ENCODE assay signal across 1 cellular context in genomic region chr3:122005033-122005565, GRCh38.
TF ChIP-seq lines count a peak whose summit lies in the region.

No MANE protein-coding gene starts in this region.

TF ChIP-seq in GM12878, 131 proteins besides CTCF, POLR2A, EP300 and RAD21 (continued from another document and continues in another):
- peak; percentile 79 for TF ChIP-seq RELB (IDR thresholded peaks at IDR 0.05; ENCODE audit: low read depth)
- 0 out of 2 replicates have a peak, but pooled peaks have one; percentile 9 for TF ChIP-seq ZNF592 (IDR thresholded peaks at IDR 0.05)
- TF ChIP-seq USF1 (IDR thresholded peaks at IDR 0.05; ENCODE audit: borderline replicate concordance, extremely low read length, insufficient read depth, low read depth, low read length): no peak
- TF ChIP-seq BACH1 (IDR thresholded peaks at IDR 0.05; ENCODE audit: borderline replicate concordance): peak; percentile 60; the same call in 1 of the 2 replicates
- TF ChIP-seq TARDBP (IDR thresholded peaks at IDR 0.05; ENCODE audit: borderline replicate concordance): no peak
- TF ChIP-seq KDM1A (IDR thresholded peaks at IDR 0.05; ENCODE audit: borderline replicate concordance): no peak
- no peak for TF ChIP-seq MLLT1 (IDR thresholded peaks at IDR 0.05)
- TF ChIP-seq RB1 (IDR thresholded peaks at IDR 0.05; ENCODE audit: borderline replicate concordance): peak; percentile 37; the same call in 1 of the 2 replicates
- TF ChIP-seq HDAC6 (IDR thresholded peaks at IDR 0.05; ENCODE audit: unreplicated experiment): no peak
- TF ChIP-seq IRF5 (IDR thresholded peaks at IDR 0.05; ENCODE audit: borderline replicate concordance): no peak
- 0 out of 2 replicates have a peak, but pooled peaks have one; percentile 7 for TF ChIP-seq MEF2A (IDR thresholded peaks at IDR 0.05; ENCODE audit: insufficient read depth, low read depth, low read length)
- peak; percentile 85 for TF ChIP-seq IKZF1 (conservative IDR thresholded peaks at IDR 0.05)
- no peak for TF ChIP-seq BCLAF1 (IDR thresholded peaks at IDR 0.05)
- TF ChIP-seq WRNIP1 (IDR thresholded peaks at IDR 0.05; ENCODE audit: borderline replicate concordance, low read depth, low read length): no peak
- TF ChIP-seq ZBTB11 (CRISPR knock-in tag; IDR thresholded peaks at IDR 0.05): no peak
- TF ChIP-seq RELA (IDR thresholded peaks at IDR 0.05; ENCODE audit: borderline replicate concordance, partially characterized antibody): no peak
- no peak for TF ChIP-seq TCF3 (IDR thresholded peaks at IDR 0.05; ENCODE audit: borderline replicate concordance, insufficient read depth, low read depth, low read length)
- no peak for TF ChIP-seq CBX5 (IDR thresholded peaks at IDR 0.05; ENCODE audit: low read depth)
- TF ChIP-seq ZSCAN29 (IDR thresholded peaks at IDR 0.05): no peak
- TF ChIP-seq HDAC2 (IDR thresholded peaks at IDR 0.05): no peak
- 0 out of 2 replicates have a peak, but pooled peaks have one; percentile 28 for TF ChIP-seq BMI1 (IDR thresholded peaks at IDR 0.05; ENCODE audit: borderline replicate concordance)
- TF ChIP-seq, protein P1, sequence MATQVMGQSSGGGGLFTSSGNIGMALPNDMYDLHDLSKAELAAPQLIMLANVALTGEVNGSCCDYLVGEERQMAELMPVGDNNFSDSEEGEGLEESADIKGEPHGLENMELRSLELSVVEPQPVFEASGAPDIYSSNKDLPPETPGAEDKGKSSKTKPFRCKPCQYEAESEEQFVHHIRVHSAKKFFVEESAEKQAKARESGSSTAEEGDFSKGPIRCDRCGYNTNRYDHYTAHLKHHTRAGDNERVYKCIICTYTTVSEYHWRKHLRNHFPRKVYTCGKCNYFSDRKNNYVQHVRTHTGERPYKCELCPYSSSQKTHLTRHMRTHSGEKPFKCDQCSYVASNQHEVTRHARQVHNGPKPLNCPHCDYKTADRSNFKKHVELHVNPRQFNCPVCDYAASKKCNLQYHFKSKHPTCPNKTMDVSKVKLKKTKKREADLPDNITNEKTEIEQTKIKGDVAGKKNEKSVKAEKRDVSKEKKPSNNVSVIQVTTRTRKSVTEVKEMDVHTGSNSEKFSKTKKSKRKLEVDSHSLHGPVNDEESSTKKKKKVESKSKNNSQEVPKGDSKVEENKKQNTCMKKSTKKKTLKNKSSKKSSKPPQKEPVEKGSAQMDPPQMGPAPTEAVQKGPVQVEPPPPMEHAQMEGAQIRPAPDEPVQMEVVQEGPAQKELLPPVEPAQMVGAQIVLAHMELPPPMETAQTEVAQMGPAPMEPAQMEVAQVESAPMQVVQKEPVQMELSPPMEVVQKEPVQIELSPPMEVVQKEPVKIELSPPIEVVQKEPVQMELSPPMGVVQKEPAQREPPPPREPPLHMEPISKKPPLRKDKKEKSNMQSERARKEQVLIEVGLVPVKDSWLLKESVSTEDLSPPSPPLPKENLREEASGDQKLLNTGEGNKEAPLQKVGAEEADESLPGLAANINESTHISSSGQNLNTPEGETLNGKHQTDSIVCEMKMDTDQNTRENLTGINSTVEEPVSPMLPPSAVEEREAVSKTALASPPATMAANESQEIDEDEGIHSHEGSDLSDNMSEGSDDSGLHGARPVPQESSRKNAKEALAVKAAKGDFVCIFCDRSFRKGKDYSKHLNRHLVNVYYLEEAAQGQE (IDR thresholded peaks at IDR 0.05; ENCODE audit: low read depth, low read length): no peak
- peak; percentile 92 for TF ChIP-seq MEF2B (IDR thresholded peaks at IDR 0.05; ENCODE audit: partially characterized antibody, poor library complexity, severe bottlenecking)
- TF ChIP-seq SP1 (IDR thresholded peaks at IDR 0.05; ENCODE audit: low read depth, low read length): no peak
- peak; percentile 90 for TF ChIP-seq PAX5 (IDR thresholded peaks at IDR 0.05; ENCODE audit: borderline replicate concordance, low read depth, low read length)
- peak; percentile 70; the same call in 1 of the 2 replicates for TF ChIP-seq TCF12 (IDR thresholded peaks at IDR 0.05; ENCODE audit: low read depth, low read length)
- peak; percentile 63; the same call in 1 of the 2 replicates for TF ChIP-seq GATAD2B (conservative IDR thresholded peaks at IDR 0.05; ENCODE audit: low read depth)
- TF ChIP-seq SIN3A (IDR thresholded peaks at IDR 0.05; ENCODE audit: low read depth, low read length): no peak
- TF ChIP-seq, protein P2, sequence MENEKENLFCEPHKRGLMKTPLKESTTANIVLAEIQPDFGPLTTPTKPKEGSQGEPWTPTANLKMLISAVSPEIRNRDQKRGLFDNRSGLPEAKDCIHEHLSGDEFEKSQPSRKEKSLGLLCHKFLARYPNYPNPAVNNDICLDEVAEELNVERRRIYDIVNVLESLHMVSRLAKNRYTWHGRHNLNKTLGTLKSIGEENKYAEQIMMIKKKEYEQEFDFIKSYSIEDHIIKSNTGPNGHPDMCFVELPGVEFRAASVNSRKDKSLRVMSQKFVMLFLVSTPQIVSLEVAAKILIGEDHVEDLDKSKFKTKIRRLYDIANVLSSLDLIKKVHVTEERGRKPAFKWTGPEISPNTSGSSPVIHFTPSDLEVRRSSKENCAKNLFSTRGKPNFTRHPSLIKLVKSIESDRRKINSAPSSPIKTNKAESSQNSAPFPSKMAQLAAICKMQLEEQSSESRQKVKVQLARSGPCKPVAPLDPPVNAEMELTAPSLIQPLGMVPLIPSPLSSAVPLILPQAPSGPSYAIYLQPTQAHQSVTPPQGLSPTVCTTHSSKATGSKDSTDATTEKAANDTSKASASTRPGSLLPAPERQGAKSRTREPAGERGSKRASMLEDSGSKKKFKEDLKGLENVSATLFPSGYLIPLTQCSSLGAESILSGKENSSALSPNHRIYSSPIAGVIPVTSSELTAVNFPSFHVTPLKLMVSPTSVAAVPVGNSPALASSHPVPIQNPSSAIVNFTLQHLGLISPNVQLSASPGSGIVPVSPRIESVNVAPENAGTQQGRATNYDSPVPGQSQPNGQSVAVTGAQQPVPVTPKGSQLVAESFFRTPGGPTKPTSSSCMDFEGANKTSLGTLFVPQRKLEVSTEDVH (IDR thresholded peaks at IDR 0.05; ENCODE audit: low read depth, partially characterized antibody): no peak
- peak; percentile 22; the same call in 1 of the 3 replicates for TF ChIP-seq POU2F2 (IDR thresholded peaks at IDR 0.05; ENCODE audit: borderline replicate concordance, low read depth, low read length)
